Comparison of ENCODE assay signal across 8 cellular contexts in the genomic region with DNA sequence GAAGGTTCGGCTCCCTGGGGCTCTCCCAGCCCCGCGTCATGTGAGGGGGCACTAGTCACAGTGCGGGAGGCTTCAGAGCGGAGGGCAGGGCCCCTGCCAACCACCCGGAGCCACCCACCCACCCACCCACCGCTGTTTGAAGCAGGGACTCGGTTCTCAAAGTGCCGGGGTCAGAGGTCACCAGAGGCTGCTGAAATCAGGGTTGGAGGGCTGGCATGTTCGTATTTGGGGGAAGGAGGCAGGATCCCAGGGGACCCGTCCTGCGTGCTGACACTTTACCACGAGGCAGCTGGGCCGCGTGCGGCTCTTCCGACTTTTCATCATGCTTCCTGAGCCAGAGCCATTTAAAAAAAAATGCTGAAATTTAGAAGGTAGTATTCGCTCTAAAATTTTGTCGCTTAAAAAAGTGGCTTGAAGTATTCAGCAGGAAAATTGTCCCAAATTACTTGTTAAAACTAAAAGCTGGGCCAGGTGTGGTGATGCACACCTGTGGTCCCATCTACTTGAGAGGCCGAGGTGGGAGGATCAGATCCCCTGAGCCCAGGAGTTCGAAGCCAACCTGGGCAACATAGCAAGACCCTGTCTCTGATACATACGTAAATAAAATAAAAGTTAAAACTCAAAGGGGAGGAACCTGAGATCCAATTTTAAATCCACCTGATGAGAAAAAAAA. TPM values are rescaled to one million over a fixed set of nuclear protein-coding genes. Genes with fewer than 3 reads are reported as not detected.
DNase-seq lines count a peak whose midpoint lies in the region; ATAC-seq and TF ChIP-seq lines count a peak whose summit lies in the region.
"Had no signal": no experiment of that assay in that cellular context is flagged by ENCODE, and none has a peak within 500 bp of the region (broad histone marks: within the 10 kb centered on the region; RNA-seq: fewer than 3 reads in every experiment).

No MANE protein-coding gene starts in this region.

- H3K4me1 ChIP-seq in fibroblast of lung (ENCODE audit: control insufficient read depth, extremely low read depth, insufficient read depth, low read length) (peaks cover 8% of the 10 kb centered on the region), neural progenitor cell (peaks cover 42% of the 10 kb centered on the region), upper lobe of left lung (peaks cover 29 to 61% (median 40%) of the 10 kb centered on the region in 4 donors)

- H3K36me3 ChIP-seq in fibroblast of lung (ENCODE audit: control insufficient read depth, insufficient read depth, low read length) (no peaks in the 10 kb centered on the region), neural progenitor cell (no peaks in the 10 kb centered on the region), upper lobe of left lung (no peaks in the 10 kb centered on the region)

- H3K4me3 Mint-ChIP-seq in T-helper 17 cell (no peak overlapping the region), neural progenitor cell (peak overlapping the region; percentile 71)
- H3K4me3 Mint-ChIP-seq: natural killer cell had no signal

- H2AFZ ChIP-seq in fibroblast of lung (ENCODE audit: low read length) = no peak overlapping the region
- H2AFZ ChIP-seq in neural progenitor cell (replicated peaks) = no peak overlapping the region

- no peaks in the 10 kb centered on the region for H3K27me3 Mint-ChIP-seq in T-helper 17 cell
- peaks cover 6% of the 10 kb centered on the region for H3K27me3 Mint-ChIP-seq in neural progenitor cell (ENCODE audit: insufficient read depth, low read depth)

- H3K27me3 ChIP-seq in fibroblast of lung (ENCODE audit: control insufficient read depth, insufficient read depth, low read length) (no peaks in the 10 kb centered on the region), neural progenitor cell (no peaks in the 10 kb centered on the region), upper lobe of left lung (no peaks in the 10 kb centered on the region)

- DNase-seq in T-helper 17 cell (no peak), fibroblast of lung (ENCODE audit: low read depth in 2 of 2) (no peak), neural progenitor cell (ENCODE audit: low spot score) (no peak), upper lobe of left lung (peak in 1 of 2 donors; percentile 20), NCI-H524 (lab: John Stamatoyannopoulos, UW) (no peak), SHP77 treated with DMSO at 0.1 percent for 48 hours (lab: John Stamatoyannopoulos, UW) (no peak)
- DNase-seq in activated CD4-positive, alpha-beta T cell treated with anti-CD3 and anti-CD28 coated beads, Interleukin-2, amount 50 U/mL, for 4 hours = no peak
- DNase-seq: natural killer cell had no signal

- TF ChIP-seq POLR2A in upper lobe of left lung (IDR thresholded peaks at IDR 0.05) = no peak

- H3K79me2 ChIP-seq in fibroblast of lung (ENCODE audit: control insufficient read depth, insufficient read depth, low read length) (no peaks in the 10 kb centered on the region), neural progenitor cell (ENCODE audit: low read depth) (peaks cover 66% of the 10 kb centered on the region)

- H3K4me1 Mint-ChIP-seq in T-helper 17 cell (peaks cover 20% of the 10 kb centered on the region), neural progenitor cell (peaks cover 49% of the 10 kb centered on the region)

- H3K4me3 ChIP-seq in fibroblast of lung (replicated peaks in 1 of 4; ENCODE audit: control extremely low read depth in 1 of 4, insufficient read depth in 1 of 4, low read depth in 3 of 4, low read length in 4 of 4) (peak overlapping the region; percentile 6 to 40 (median 34)), neural progenitor cell (peak overlapping the region; percentile 28), upper lobe of left lung (peak overlapping the region in 2 of 4 donors; percentile 2 to 24)

- ATAC-seq in T-helper 17 cell = no peak
- ATAC-seq in upper lobe of left lung (ENCODE audit: low FRiP score in 2 of 2) = no peak
- ATAC-seq: natural killer cell had no signal

- TF ChIP-seq CTCF in fibroblast of lung (conservative IDR thresholded peaks at IDR 0.05 in 1 of 2, IDR thresholded peaks at IDR 0.05 in 1 of 2; ENCODE audit: low read depth in 1 of 2, low read length in 2 of 2) (no peak), neural progenitor cell (IDR thresholded peaks at IDR 0.05) (no peak), upper lobe of left lung (IDR thresholded peaks at IDR 0.05) (no peak)

- WGBS in upper lobe of left lung, 2 donors = 73 to 74% methylated on average over 14 to 21 of the region's 22 CpGs

- H4K20me1 ChIP-seq in fibroblast of lung (ENCODE audit: control insufficient read depth, extremely low read depth, insufficient read depth, low read length) (no peaks in the 10 kb centered on the region), neural progenitor cell (ENCODE audit: low read depth) (peaks cover 17% of the 10 kb centered on the region)

- H3K9ac ChIP-seq in fibroblast of lung (ENCODE audit: insufficient read depth, low read length) (peak overlapping the region; percentile 68), neural progenitor cell (no peak overlapping the region)

- H3K36me3 Mint-ChIP-seq in T-helper 17 cell (ENCODE audit: low read depth) (no peaks in the 10 kb centered on the region), neural progenitor cell (peaks cover 18% of the 10 kb centered on the region)
- H3K36me3 Mint-ChIP-seq: natural killer cell had no signal

- peak overlapping the region; percentile 70 for H3K4me2 ChIP-seq in fibroblast of lung (ENCODE audit: extremely low read depth, insufficient read depth, low read length)
- peak overlapping the region; percentile 67 for H3K4me2 ChIP-seq in neural progenitor cell

- H3K27ac Mint-ChIP-seq in T-helper 17 cell (peak overlapping the region; percentile 41), neural progenitor cell (peak overlapping the region; percentile 79)
- H3K27ac Mint-ChIP-seq: natural killer cell had no signal

- H3K27ac ChIP-seq in fibroblast of lung (ENCODE audit: insufficient read depth, low read length) (peak overlapping the region; percentile 90), neural progenitor cell (peak overlapping the region; percentile 96), upper lobe of left lung (peak overlapping the region; percentile 81 to 85 (median 84))

- H3K9me3 Mint-ChIP-seq in neural progenitor cell = peaks cover 12% of the 10 kb centered on the region
- H3K9me3 Mint-ChIP-seq: natural killer cell had no signal

- H3F3A ChIP-seq in neural progenitor cell (ENCODE audit: low read depth) = peaks cover 37% of the 10 kb centered on the region

- TF ChIP-seq EP300 in upper lobe of left lung (IDR thresholded peaks at IDR 0.05) = no peak

- H3K9me3 ChIP-seq in T-helper 17 cell (ENCODE audit: control insufficient read depth, low read length, poor library complexity, severe bottlenecking) (no peaks in the 10 kb centered on the region), fibroblast of lung (ENCODE audit: control insufficient read depth, insufficient read depth, low read depth, low read length) (no peaks in the 10 kb centered on the region), neural progenitor cell (ENCODE audit: low read depth) (no peaks in the 10 kb centered on the region), upper lobe of left lung (no peaks in the 10 kb centered on the region)

RNA-seq across cellular contexts. Expression of a gene that starts 21.2 kb away (rescaled TPM):
- total RNA-seq in T-helper 17 cell (10 to 100 TPM; 56.8 to 79.5 TPM), fibroblast of lung (4.6 and 7.8 TPM in 2 replicates), neural progenitor cell (ENCODE audit: low replicate concordance) (12.6 and 17.6 TPM in 2 replicates), upper lobe of left lung (100 to 1,000 TPM; 159 to 285 (median 260) TPM)
- polyA plus RNA-seq in fibroblast of lung = 2.3 and 3.9 TPM in 2 replicates
- 7.1 and 8.7 TPM in 2 replicates for polyA plus RNA-seq in fibroblast of lung (2012)
- 54.2 and 58.2 TPM in 2 replicates for polyA minus RNA-seq in fibroblast of lung (ENCODE audit: low replicate concordance)
